22 cellular contexts compared by ENCODE assay signal in the genomic region with DNA sequence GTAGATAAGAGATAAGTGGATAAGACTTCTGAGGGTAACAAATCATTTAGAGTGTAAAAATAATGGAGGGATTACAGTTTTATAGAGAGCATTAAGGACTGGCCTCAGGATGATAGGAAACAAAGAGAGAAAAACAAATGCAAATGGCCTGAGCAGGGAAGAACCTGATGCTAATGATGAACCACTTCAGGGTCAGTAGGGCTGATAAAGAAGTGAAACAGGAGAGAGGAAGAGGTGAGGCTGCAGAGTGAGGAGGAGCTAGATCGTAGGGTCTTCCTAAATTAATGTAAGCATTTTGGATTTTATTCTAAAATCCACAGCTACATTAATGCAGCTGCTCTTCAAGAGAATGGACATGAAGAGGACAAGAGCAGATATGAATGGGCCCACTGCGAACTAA.
"Had no signal": no experiment of that assay in that cellular context is flagged by ENCODE, and none has a peak within 500 bp of the region (broad histone marks: within the 10 kb centered on the region; RNA-seq: fewer than 3 reads in every experiment).

No MANE protein-coding gene starts in this region.

- H3K9me3 ChIP-seq: mucosa of descending colon, ovary, upper lobe of left lung, uterus had no signal

- H3K36me3 Mint-ChIP-seq: natural killer cell; stimulated activated effector memory CD8-positive, alpha-beta T cell treated with anti-CD3 and anti-CD28 coated beads, Interleukin-12 subunit alpha, Interleukin-12 subunit beta, amount 100 ng/mL, for 72 hours had no signal

- H3K4me3 ChIP-seq: dorsolateral prefrontal cortex, hepatocyte, mucosa of descending colon, ovary, tibial artery, upper lobe of left lung, uterus had no signal

- H3K4me1 ChIP-seq: upper lobe of left lung, uterus had no signal

- H3K27ac ChIP-seq: dorsolateral prefrontal cortex, hepatocyte, ovary, tibial artery, upper lobe of left lung, uterus had no signal

- H3K4me3 Mint-ChIP-seq: natural killer cell; neural crest cell; stimulated activated effector memory CD8-positive, alpha-beta T cell treated with anti-CD3 and anti-CD28 coated beads, Interleukin-12 subunit alpha, Interleukin-12 subunit beta, amount 100 ng/mL, for 72 hours; stimulated activated naive CD8-positive, alpha-beta T cell treated with anti-CD3 and anti-CD28 coated beads, Interleukin-15, Interleukin-2, amounts not matched to agents 100 ng/mL and 50 ng/mL, for 24 hours had no signal

- H3K36me3 ChIP-seq: ovary, tibial artery, upper lobe of left lung, uterus had no signal

- ATAC-seq: mucosa of descending colon; natural killer cell; right cardiac atrium; stimulated activated effector memory CD8-positive, alpha-beta T cell treated with anti-CD3 and anti-CD28 coated beads, Interleukin-12 subunit alpha, Interleukin-12 subunit beta, amount 100 ng/mL, for 72 hours had no signal

- H3K27ac Mint-ChIP-seq: natural killer cell; progenitor cell of endocrine pancreas; stimulated activated effector memory CD8-positive, alpha-beta T cell treated with anti-CD3 and anti-CD28 coated beads, Interleukin-12 subunit alpha, Interleukin-12 subunit beta, amount 100 ng/mL, for 72 hours; stimulated activated naive CD8-positive, alpha-beta T cell treated with anti-CD3 and anti-CD28 coated beads, Interleukin-15, Interleukin-2, amounts not matched to agents 100 ng/mL and 50 ng/mL, for 24 hours had no signal

- H3K27me3 ChIP-seq: dorsolateral prefrontal cortex, hepatocyte, ovary, tibial artery, upper lobe of left lung, uterus had no signal

- H3K9me3 Mint-ChIP-seq: stimulated activated naive CD8-positive, alpha-beta T cell treated with anti-CD3 and anti-CD28 coated beads, Interleukin-15, Interleukin-2, amounts not matched to agents 100 ng/mL and 50 ng/mL, for 24 hours had no signal

- H3K4me1 Mint-ChIP-seq: natural killer cell; stimulated activated effector memory CD8-positive, alpha-beta T cell treated with anti-CD3 and anti-CD28 coated beads, Interleukin-12 subunit alpha, Interleukin-12 subunit beta, amount 100 ng/mL, for 72 hours had no signal

- FAIRE-seq: islet of Langerhans, small intestine had no signal

- H3K79me2 ChIP-seq: hepatocyte had no signal

- H3K4me2 ChIP-seq: hepatocyte had no signal

- H2AFZ ChIP-seq: hepatocyte had no signal

- DNase-seq: cortex of kidney; dorsolateral prefrontal cortex; effector CD8-positive, alpha-beta T cell; foreskin melanocyte; head of caudate nucleus; kidney glomerular epithelial cell; mucosa of descending colon; natural killer cell; ovary; right cardiac atrium; small intestine; stimulated activated CD4-positive, alpha-beta T cell treated with anti-CD3 and anti-CD28 coated beads, Interleukin-2, amount 100 ng/mL, for 48 hours; stimulated activated CD8-positive, alpha-beta memory T cell treated with anti-CD3 and anti-CD28 coated beads, Interleukin-4, amount 100 ng/mL, for 48 hours; tibial artery; upper lobe of left lung; uterus had no signal

- H3K27me3 Mint-ChIP-seq: progenitor cell of endocrine pancreas; stimulated activated naive CD8-positive, alpha-beta T cell treated with anti-CD3 and anti-CD28 coated beads, Interleukin-15, Interleukin-2, amounts not matched to agents 100 ng/mL and 50 ng/mL, for 24 hours had no signal
